9 cellular contexts compared by ENCODE assay signal in the genomic region with DNA sequence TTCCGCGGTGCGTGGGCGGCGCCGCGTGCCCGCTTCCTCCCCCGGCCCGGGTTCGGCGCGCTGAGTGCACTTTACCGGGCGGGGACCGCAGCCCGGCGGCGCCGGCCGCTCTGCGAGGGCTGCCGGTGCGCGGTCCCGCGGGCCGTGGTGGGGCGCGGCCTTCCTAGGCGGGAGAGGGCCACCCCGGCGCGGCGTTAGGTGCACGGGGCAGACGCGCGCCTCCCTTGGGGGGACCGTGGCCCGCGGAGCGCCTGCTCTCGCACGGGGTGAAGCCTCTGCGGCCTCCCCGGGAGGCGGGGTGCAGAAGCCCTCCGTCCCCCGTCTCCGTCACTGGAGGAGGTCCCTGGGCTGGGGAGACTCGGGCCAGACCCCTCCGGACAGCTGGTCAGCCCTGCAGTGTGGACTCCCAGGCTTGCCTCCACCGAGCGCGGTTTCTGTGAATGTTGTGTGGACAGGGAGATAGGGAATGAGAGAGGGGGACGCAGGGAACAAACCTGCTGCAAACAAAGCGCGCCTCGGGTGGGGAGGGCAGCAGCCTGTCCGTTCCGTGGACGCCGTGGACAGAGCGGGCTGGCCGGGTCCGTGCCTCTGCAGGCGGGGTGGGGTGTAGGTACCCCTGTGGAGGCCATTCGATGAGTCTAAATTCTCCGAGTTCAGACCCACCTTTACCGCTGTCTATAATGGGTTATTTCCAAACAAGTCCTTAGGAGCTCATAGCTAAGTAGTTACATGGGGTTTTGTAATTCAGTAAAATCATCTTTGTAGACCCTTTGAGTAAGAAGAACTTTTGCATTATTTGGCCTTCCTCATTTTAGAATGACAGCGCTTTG. TPM values are rescaled to one million over a fixed set of nuclear protein-coding genes. Genes with fewer than 3 reads are reported as not detected.
A peak's percentile ranks its signal among the peaks of the same experiment; 100 is the strongest.
DNase-seq lines count a peak whose midpoint lies in the region; ATAC-seq, FAIRE-seq and TF ChIP-seq lines count a peak whose summit lies in the region.
"Had no signal": no experiment of that assay in that cellular context is flagged by ENCODE, and none has a peak within 500 bp of the region (broad histone marks: within the 10 kb centered on the region; RNA-seq: fewer than 3 reads in every experiment).

No MANE protein-coding gene starts in this region.

- no peaks in the 10 kb centered on the region for H3K27me3 Mint-ChIP-seq in stimulated activated naive CD8-positive, alpha-beta T cell treated with anti-CD3 and anti-CD28 coated beads, Interleukin-15, amount 100 ng/mL, for 72 hours

- H3K4me3 ChIP-seq in Karpas-422 (ENCODE audit: low read length) (peak overlapping the region; percentile 100), K562 (peak overlapping the region; percentile 94), kidney (ENCODE audit: low read length in 2 of 2) (peak overlapping the region; percentile 62 to 74)

- peak overlapping the region; percentile 85 to 97 for H3K4me3 Mint-ChIP-seq in stimulated activated naive CD8-positive, alpha-beta T cell treated with anti-CD3 and anti-CD28 coated beads, Interleukin-15, amount 100 ng/mL, for 72 hours

- POLR2A ChIA-PET in K562 (lab: Yijun Ruan, JAX): interaction anchor here (0.6 to 0.7 kb wide), 2 partner anchors 23 to 177 kb away, joined by 3 to 4 read pairs; no protein-coding TSS in a partner anchor

- under 1% methylated on average over 60 of the region's 72 CpGs for WGBS in K562 (ENCODE audit: insufficient coverage, low coverage, missing lambda C conversion rate)

- H3K4me2 ChIP-seq in Karpas-422 (ENCODE audit: low read depth, low read length, poor library complexity, severe bottlenecking) (peak overlapping the region; percentile 93), K562 (ENCODE audit: insufficient read depth, low read length) (peak overlapping the region; percentile 93)

- peak overlapping the region; percentile 96; the same call in 1 of the 2 replicates for H2AFZ ChIP-seq in Karpas-422 (ENCODE audit: low read length)
- H2AFZ ChIP-seq in K562 (ENCODE audit: low read depth, low read length): peak overlapping the region; percentile 97

- no peak for TF ChIP-seq RAD21 in K562 (CRISPR knock-in tag; conservative IDR thresholded peaks at IDR 0.05 in 1 of 2, IDR thresholded peaks at IDR 0.05 in 1 of 2)

- H4K20me1 ChIP-seq in Karpas-422 (ENCODE audit: insufficient read depth, low read depth, low read length) (peaks cover 5% of the 10 kb centered on the region; the same call in 1 of the 2 replicates), K562 (replicated peaks; ENCODE audit: control insufficient read depth, insufficient read depth, low read length) (no peaks in the 10 kb centered on the region)

- DNase-seq in DMS 273 (lab: John Stamatoyannopoulos, UW; ENCODE audit: unreplicated experiment) (peak; percentile 73), DMS 273 treated with DMSO at 0.1 percent for 48 hours (lab: John Stamatoyannopoulos, UW) (no peak), Karpas-422 (peak; percentile 64), K562 (ENCODE audit: extremely low read depth in 1 of 4, low spot score in 3 of 4) (peak; percentile 57 to 70 (median 62)), kidney (peak; percentile 83)
- no peak for DNase-seq in stimulated activated naive CD8-positive, alpha-beta T cell treated with anti-CD3 and anti-CD28 coated beads, Interleukin-15, amount 100 ng/mL, for 72 hours
- no peak for DNase-seq in activated effector memory CD4-positive, alpha-beta T cell treated with anti-CD3 and anti-CD28 coated beads, Interleukin-2, amount 50 U/mL, for 16 hours

- H3K9me2 ChIP-seq in Karpas-422 (replicated peaks; ENCODE audit: insufficient read depth, low read length): no peaks in the 10 kb centered on the region

- H3K4me1 ChIP-seq in Karpas-422 (ENCODE audit: low read length): peaks cover 29% of the 10 kb centered on the region
- H3K4me1 ChIP-seq in K562 (replicated peaks in 1 of 2; ENCODE audit: control insufficient read depth in 2 of 2, insufficient read depth in 2 of 2, low read length in 2 of 2): peaks cover 24 to 38% of the 10 kb centered on the region in 2 experiments
- H3K4me1 ChIP-seq in kidney (ENCODE audit: control insufficient read depth in 1 of 2, insufficient read depth in 1 of 2, low read depth in 1 of 2, low read length in 2 of 2): peaks cover 5 to 8% of the 10 kb centered on the region in 2 donors

- H3K9ac ChIP-seq in Karpas-422 (ENCODE audit: low read length) (peak overlapping the region; percentile 96), K562 (ENCODE audit: insufficient read depth in 1 of 2, low read depth in 2 of 2, low read length in 2 of 2) (peak overlapping the region; percentile 77 to 97), kidney (ENCODE audit: low read length in 2 of 2) (peak overlapping the region in 1 of 2 donors; percentile 67)

- in situ Hi-C loops in K562 (cut with MboI): no loop called here

- H3K27ac Mint-ChIP-seq in stimulated activated naive CD8-positive, alpha-beta T cell treated with anti-CD3 and anti-CD28 coated beads, Interleukin-15, amount 100 ng/mL, for 72 hours: peak overlapping the region in 1 of 2 donors; percentile 42

- peaks cover 2% of the 10 kb centered on the region for H3K9me1 ChIP-seq in K562 (ENCODE audit: control insufficient read depth, insufficient read depth, low read length)

- H3K27ac ChIP-seq in Karpas-422 (ENCODE audit: low read length) (peak overlapping the region; percentile 56; the same call in 1 of the 2 replicates), K562 (ENCODE audit: extremely low read depth, low read depth, low read length) (peak overlapping the region; percentile 95), kidney (ENCODE audit: low read depth in 2 of 2, low read length in 2 of 2) (peak overlapping the region in 1 of 2 donors; percentile 81)

- BruUV-seq in K562 (replicated peaks; lab: Mats Ljungman, UMichigan): no TSS peak

- H3K36me3 ChIP-seq in Karpas-422 (ENCODE audit: insufficient read depth, low read length): peaks cover 4% of the 10 kb centered on the region; the same call in 1 of the 2 replicates
- peaks cover 33% of the 10 kb centered on the region for H3K36me3 ChIP-seq in K562 (ENCODE audit: control insufficient read depth, insufficient read depth, low read length)
- H3K36me3 ChIP-seq in kidney (ENCODE audit: control insufficient read depth in 1 of 2, insufficient read depth in 2 of 2, low read length in 2 of 2): no peaks in the 10 kb centered on the region

- ATAC-seq in GM21786 (IDR thresholded peaks at IDR 0.05; ENCODE audit: unreplicated experiment) (peak; percentile 14), K562 (peak; percentile 47)
- ATAC-seq in stimulated activated naive CD8-positive, alpha-beta T cell treated with anti-CD3 and anti-CD28 coated beads, Interleukin-15, amount 100 ng/mL, for 72 hours: peak; percentile 54

- TF ChIP-seq EP300 in K562 (IDR thresholded peaks at IDR 0.05; ENCODE audit: low read length): no peak

- TF ChIP-seq POLR2A in K562 (conservative IDR thresholded peaks at IDR 0.05): no peak

- H3K9me3 Mint-ChIP-seq in stimulated activated naive CD8-positive, alpha-beta T cell treated with anti-CD3 and anti-CD28 coated beads, Interleukin-15, amount 100 ng/mL, for 72 hours: no peaks in the 10 kb centered on the region

- H3K79me2 ChIP-seq in Karpas-422 (ENCODE audit: low read length) (peaks cover 52% of the 10 kb centered on the region), K562 (ENCODE audit: control insufficient read depth, insufficient read depth, low read length) (peaks cover 41% of the 10 kb centered on the region)

- H3K27me3 ChIP-seq in Karpas-422 (ENCODE audit: low read length) (no peaks in the 10 kb centered on the region), K562 (ENCODE audit: control insufficient read depth in 2 of 2, insufficient read depth in 2 of 2, low read length in 2 of 2) (no peaks in the 10 kb centered on the region)

- FAIRE-seq in K562 (lab: Jason Lieb, UNC): no peak
- FAIRE-seq in kidney (lab: Jason Lieb, UNC): no peak
- FAIRE-seq: A204.1 had no signal

- intact Hi-C loops in K562 (cut with micrococcal nuclease) (loop anchor here (5.0 kb wide), 1 partner anchor 35 kb away; a partner anchor contains a TSS), kidney (cut with DNase I) (loop anchor here (10.0 kb wide), 1 partner anchor 98 kb away; no protein-coding TSS in a partner anchor)

- H3K9me3 ChIP-seq in Karpas-422 (ENCODE audit: low read length) (no peaks in the 10 kb centered on the region), K562 (replicated peaks; ENCODE audit: control insufficient read depth, insufficient read depth, low read depth, low read length) (peaks cover 12% of the 10 kb centered on the region), kidney (ENCODE audit: control insufficient read depth in 1 of 2, low read length in 2 of 2) (no peaks in the 10 kb centered on the region)

- CTCF ChIA-PET in K562 (lab: Yijun Ruan, JAX; ENCODE audit: low intra/inter-chr PET ratio): no interaction called here

- peaks cover 33% of the 10 kb centered on the region for H3K4me1 Mint-ChIP-seq in stimulated activated naive CD8-positive, alpha-beta T cell treated with anti-CD3 and anti-CD28 coated beads, Interleukin-15, amount 100 ng/mL, for 72 hours

- TF ChIP-seq CTCF in K562 (IDR thresholded peaks at IDR 0.05 in 2 of 3, conservative IDR thresholded peaks at IDR 0.05 in 1 of 3; ENCODE audit: insufficient read depth in 2 of 3, low read depth in 1 of 3, low read length in 3 of 3): no peak
- TF ChIP-seq CTCF in kidney (IDR thresholded peaks at IDR 0.05; ENCODE audit: borderline replicate concordance, extremely low read depth, insufficient read depth): no peak

RNA-seq across cellular contexts. Expression of a gene that starts 0.7 kb away (rescaled TPM):
- total RNA-seq in Karpas-422 (2014; rRNA removed; shearing (Covaris generic); ENCODE audit: low replicate concordance): 26.2 and 28.7 TPM in 2 replicates
- 239 and 410 TPM in 2 replicates for total RNA-seq in K562 (2011; cell fraction: chromatin; rRNA removed; ENCODE audit: low replicate concordance)
- total RNA-seq in K562 (2011; cell fraction: nucleolus; rRNA removed): 169 and 192 TPM in 2 replicates
- 154 and 170 TPM in 2 replicates for total RNA-seq in K562 (2011; cell fraction: nucleoplasm; rRNA removed)
- total RNA-seq in K562 (2014; rRNA removed): 29.8 and 47.3 TPM in 2 replicates
- 18.7 and 23.6 TPM in 2 replicates for total RNA-seq in K562 (2014; rRNA removed; fragmentation: Illumina TruSeq; extraction: Trizol)
- total RNA-seq in K562 (2015; rRNA removed; fragmentation: Illumina TruSeq; extraction: Trizol): 26.0 and 27.1 TPM in 2 replicates
- total RNA-seq in K562 (2021): 98.3 and 98.5 TPM in 2 replicates
- polyA plus RNA-seq in K562 (2011; rRNA removed): 28.0 and 45.4 TPM in 2 replicates
- polyA plus RNA-seq in K562 (2011; cell fraction: cytosol; rRNA removed): 46.1 and 77.8 TPM in 2 replicates
- polyA plus RNA-seq in K562 (2011; cell fraction: nucleus; rRNA removed): 191 and 272 TPM in 2 replicates
- 79.2 and 88.0 TPM in 2 replicates for polyA plus RNA-seq in K562 (2012)
- 36.5 and 40.9 TPM in 2 replicates for polyA plus RNA-seq in K562 (2014; fragmentation: Illumina TruSeq; extraction: Trizol)
- 10 to 100 TPM in 1 of 2 experiments, 1 to 10 TPM in 1; 8.9 to 20.2 TPM for polyA plus RNA-seq in K562 (2014; fragmentation: Nextera tagmentation; extraction: Ambion mirVana)
- polyA plus RNA-seq in K562 (2014; rRNA removed): 42.3 and 50.3 TPM in 2 replicates
- polyA minus RNA-seq in K562 (2011; rRNA and poly(A)+ RNA removed): 41.7 and 49.7 TPM in 2 replicates
- polyA minus RNA-seq in K562 (2011; cell fraction: cytosol; rRNA and poly(A)+ RNA removed): 67.8 and 69.4 TPM in 2 replicates
- polyA minus RNA-seq in K562 (2011; cell fraction: nucleus; rRNA and poly(A)+ RNA removed): 54.7 and 67.0 TPM in 2 replicates
- total RNA-seq in kidney: 72.8 TPM
- polyA plus RNA-seq in kidney (ENCODE audit: insufficient read depth, low read depth, low replicate concordance): 78.7 TPM

RNA-seq across cellular contexts. Expression of a gene that starts 17.2 kb away (rescaled TPM):
- not detected in 2 replicates for total RNA-seq in Karpas-422 (2014; rRNA removed; shearing (Covaris generic); ENCODE audit: low replicate concordance)
- total RNA-seq in K562 (2011; cell fraction: chromatin; rRNA removed; ENCODE audit: low replicate concordance): 37.1 and 44.4 TPM in 2 replicates
- total RNA-seq in K562 (2011; cell fraction: nucleolus; rRNA removed): 20.8 and 23.0 TPM in 2 replicates
- total RNA-seq in K562 (2011; cell fraction: nucleoplasm; rRNA removed): 22.2 and 22.9 TPM in 2 replicates
- 6.3 and 6.6 TPM in 2 replicates for total RNA-seq in K562 (2014; rRNA removed)
- total RNA-seq in K562 (2014; rRNA removed; fragmentation: Illumina TruSeq; extraction: Trizol): 1.3 and 1.4 TPM in 2 replicates
- total RNA-seq in K562 (2015; rRNA removed; fragmentation: Illumina TruSeq; extraction: Trizol): 3.6 TPM in 2 replicates
- total RNA-seq in K562 (2021): 20.0 and 22.7 TPM in 2 replicates
- 3.8 and 6.1 TPM in 2 replicates for polyA plus RNA-seq in K562 (2011; rRNA removed)
- 2.0 and 2.3 TPM in 2 replicates for polyA plus RNA-seq in K562 (2011; cell fraction: cytosol; rRNA removed)
- polyA plus RNA-seq in K562 (2011; cell fraction: nucleus; rRNA removed): 14.3 and 19.9 TPM in 2 replicates
- 22.1 and 24.7 TPM in 2 replicates for polyA plus RNA-seq in K562 (2012)
- 8.6 and 10.6 TPM in 2 replicates for polyA plus RNA-seq in K562 (2014; fragmentation: Illumina TruSeq; extraction: Trizol)
- polyA plus RNA-seq in K562 (2014; fragmentation: Nextera tagmentation; extraction: Ambion mirVana): under 1 TPM; 0.08 to 0.11 TPM
- polyA plus RNA-seq in K562 (2014; rRNA removed): 7.9 and 10.0 TPM in 2 replicates
- polyA minus RNA-seq in K562 (2011; rRNA and poly(A)+ RNA removed): 3.8 and 5.8 TPM in 2 replicates
- polyA minus RNA-seq in K562 (2011; cell fraction: cytosol; rRNA and poly(A)+ RNA removed): 10.5 and 19.6 TPM in 2 replicates
- polyA minus RNA-seq in K562 (2011; cell fraction: nucleus; rRNA and poly(A)+ RNA removed): 6.9 and 14.9 TPM in 2 replicates
- total RNA-seq in kidney: 33.3 TPM
- polyA plus RNA-seq in kidney (ENCODE audit: insufficient read depth, low read depth, low replicate concordance): 114 TPM

RNA-seq across cellular contexts. Expression of a gene that starts 36.1 kb away (rescaled TPM):
- total RNA-seq in Karpas-422 (2014; rRNA removed; shearing (Covaris generic); ENCODE audit: low replicate concordance): 6.2 and 6.6 TPM in 2 replicates
- 33.2 and 69.9 TPM in 2 replicates for total RNA-seq in K562 (2011; cell fraction: chromatin; rRNA removed; ENCODE audit: low replicate concordance)
- 27.5 and 33.9 TPM in 2 replicates for total RNA-seq in K562 (2011; cell fraction: nucleolus; rRNA removed)
- 30.4 and 32.0 TPM in 2 replicates for total RNA-seq in K562 (2011; cell fraction: nucleoplasm; rRNA removed)
- total RNA-seq in K562 (2014; rRNA removed) (26.2 and 29.8 TPM in 2 replicates), K562 (2014; rRNA removed; fragmentation: Illumina TruSeq; extraction: Trizol) (18.0 and 21.1 TPM in 2 replicates), K562 (2015; rRNA removed; fragmentation: Illumina TruSeq; extraction: Trizol) (23.5 and 24.9 TPM in 2 replicates), K562 (2021) (28.1 and 32.1 TPM in 2 replicates), kidney (30.6 TPM)
- polyA plus RNA-seq in K562 (2011; rRNA removed) (21.7 and 25.8 TPM in 2 replicates), K562 (2014; fragmentation: Illumina TruSeq; extraction: Trizol) (31.0 and 34.7 TPM in 2 replicates), K562 (2014; fragmentation: Nextera tagmentation; extraction: Ambion mirVana) (1 to 10 TPM; 2.0 to 4.4 TPM), K562 (2014; rRNA removed) (26.1 and 29.1 TPM in 2 replicates), kidney (ENCODE audit: insufficient read depth, low read depth, low replicate concordance) (36.6 TPM)
- polyA plus RNA-seq in K562 (2011; cell fraction: cytosol; rRNA removed): 19.4 and 22.5 TPM in 2 replicates
- 25.5 and 28.4 TPM in 2 replicates for polyA plus RNA-seq in K562 (2011; cell fraction: nucleus; rRNA removed)
- 44.5 and 51.0 TPM in 2 replicates for polyA plus RNA-seq in K562 (2012)
- polyA minus RNA-seq in K562 (2011; rRNA and poly(A)+ RNA removed): 10.9 and 11.3 TPM in 2 replicates
- polyA minus RNA-seq in K562 (2011; cell fraction: cytosol; rRNA and poly(A)+ RNA removed): 10.4 and 15.7 TPM in 2 replicates
- 4.4 and 7.1 TPM in 2 replicates for polyA minus RNA-seq in K562 (2011; cell fraction: nucleus; rRNA and poly(A)+ RNA removed)

RNA-seq across cellular contexts. Expression of a gene that starts 54.1 kb away (rescaled TPM):
- total RNA-seq in Karpas-422 (2014; rRNA removed; shearing (Covaris generic); ENCODE audit: low replicate concordance): 1.7 and 1.8 TPM in 2 replicates
- 4.8 and 7.6 TPM in 2 replicates for total RNA-seq in K562 (2011; cell fraction: chromatin; rRNA removed; ENCODE audit: low replicate concordance)
- total RNA-seq in K562 (2011; cell fraction: nucleolus; rRNA removed): 3.3 and 3.8 TPM in 2 replicates
- total RNA-seq in K562 (2011; cell fraction: nucleoplasm; rRNA removed): 1.7 and 5.0 TPM in 2 replicates
- total RNA-seq in K562 (2014; rRNA removed): 2.0 and 6.2 TPM in 2 replicates
- 0.99 and 1.1 TPM in 2 replicates for total RNA-seq in K562 (2014; rRNA removed; fragmentation: Illumina TruSeq; extraction: Trizol)
- total RNA-seq in K562 (2015; rRNA removed; fragmentation: Illumina TruSeq; extraction: Trizol): 0.64 and 1.2 TPM in 2 replicates
- total RNA-seq in K562 (2021): 3.6 and 3.8 TPM in 2 replicates
- polyA plus RNA-seq in K562 (2011; rRNA removed): 2.5 and 2.7 TPM in 2 replicates
- polyA plus RNA-seq in K562 (2011; cell fraction: cytosol; rRNA removed): 4.3 and 9.2 TPM in 2 replicates
- polyA plus RNA-seq in K562 (2011; cell fraction: nucleus; rRNA removed): 3.6 and 6.3 TPM in 2 replicates
- 3.7 and 4.9 TPM in 2 replicates for polyA plus RNA-seq in K562 (2012)
- 1.4 and 3.2 TPM in 2 replicates for polyA plus RNA-seq in K562 (2014; fragmentation: Illumina TruSeq; extraction: Trizol)
- polyA plus RNA-seq in K562 (2014; fragmentation: Nextera tagmentation; extraction: Ambion mirVana): under 1 TPM; 0.13 to 0.38 TPM
- polyA plus RNA-seq in K562 (2014; rRNA removed): 3.2 and 4.6 TPM in 2 replicates
- 0.56 and 0.60 TPM in 2 replicates for polyA minus RNA-seq in K562 (2011; rRNA and poly(A)+ RNA removed)
- 1.2 and 3.5 TPM in 2 replicates for polyA minus RNA-seq in K562 (2011; cell fraction: cytosol; rRNA and poly(A)+ RNA removed)
- 1.9 and 2.1 TPM in 2 replicates for polyA minus RNA-seq in K562 (2011; cell fraction: nucleus; rRNA and poly(A)+ RNA removed)
- 21.7 TPM for total RNA-seq in kidney
- 36.1 TPM for polyA plus RNA-seq in kidney (ENCODE audit: insufficient read depth, low read depth, low replicate concordance)

Comparison
In these comparisons a context has a peak if more than half of its experiments do, and no peak if none do; other contexts are left out.
1. DNase-seq: peak in DMS 273 (single experiment), Karpas-422 (single experiment), K562 (4 of 4) and kidney (single experiment); none in DMS 273 treated with DMSO at 0.1 percent for 48 hours (single experiment), stimulated activated naive CD8-positive, alpha-beta T cell treated with anti-CD3 and anti-CD28 coated beads, Interleukin-15, amount 100 ng/mL, for 72 hours (0 of 2) and activated effector memory CD4-positive, alpha-beta T cell treated with anti-CD3 and anti-CD28 coated beads, Interleukin-2, amount 50 U/mL, for 16 hours (single experiment).
2. Peak in every context shown above with its lines, with median percentiles within 50 percentile points of each other: ATAC-seq and H3K4me3 ChIP-seq.